8 cellular contexts compared by ENCODE assay signal in genomic region chrX:68828740-68829593, GRCh38. TPM values are rescaled to one million over a fixed set of nuclear protein-coding genes. Genes with fewer than 3 reads are reported as not detected.
DNase-seq lines count a peak whose midpoint lies in the region; ATAC-seq and TF ChIP-seq lines count a peak whose summit lies in the region.

EFNB1 (plus strand) TSS chrX:68829021; CDS start chrX:68829777, 756 bp downstream.

- peaks cover 32% of the 10 kb centered on the region for H3K4me1 ChIP-seq in BLaER1
- H3K4me1 ChIP-seq in liver (ENCODE audit: control insufficient read depth in 4 of 4, insufficient read depth in 4 of 4, low read length in 3 of 4), result peaks cover 7 to 30% (median 10%) of the 10 kb centered on the region in 4 donors

- TF ChIP-seq CTCF in liver (IDR thresholded peaks at IDR 0.05; ENCODE audit: low read depth, low read length, missing input control), result no peak

- H3K27me3 ChIP-seq in BLaER1, result peaks cover 61% of the 10 kb centered on the region
- H3K27me3 ChIP-seq in liver (ENCODE audit: control insufficient read depth in 4 of 4, insufficient read depth in 4 of 4, low read length in 3 of 4), result peaks cover 0 to 2% (median 0%) of the 10 kb centered on the region in 4 donors

- ATAC-seq in HG03457 (IDR thresholded peaks at IDR 0.05; ENCODE audit: unreplicated experiment), result peak; percentile 96

- peak within 1 kb of the TSS; percentile 80 for H3K4me3 ChIP-seq in BLaER1
- H3K4me3 ChIP-seq in liver (ENCODE audit: low read depth in 1 of 3, low read length in 3 of 3), result peak within 1 kb of the TSS; percentile 46 to 65 (median 63)

- peak within 1 kb of the TSS; percentile 83 for H3K4me2 ChIP-seq in BLaER1

- DNase-seq in GM19240 (ENCODE audit: insufficient read length, low spot score), result peak; percentile 56
- DNase-seq in NCI-H748 (lab: John Stamatoyannopoulos, UW; ENCODE audit: unreplicated experiment), result peak; percentile 97
- peak; percentile 78 to 80 for DNase-seq in activated CD4-positive, alpha-beta T cell treated with anti-CD3 and anti-CD28 coated beads, Interleukin-2, amount 50 U/mL, for 4 hours
- peak; percentile 84 to 96 for DNase-seq in dermis microvascular lymphatic vessel endothelial cell (ENCODE audit: low read depth in 2 of 2)
- peak; percentile 81 for DNase-seq in stimulated activated CD4-positive, alpha-beta T cell treated with anti-CD3 and anti-CD28 coated beads, Interleukin-4, amount 100 ng/mL, for 1 hour

- no peaks in the 10 kb centered on the region for H3K36me3 ChIP-seq in BLaER1
- H3K36me3 ChIP-seq in liver (ENCODE audit: control insufficient read depth in 4 of 4, insufficient read depth in 3 of 4, low read depth in 1 of 4, low read length in 3 of 4), result no peaks in the 10 kb centered on the region

- H3K9me3 ChIP-seq in BLaER1, result no peaks in the 10 kb centered on the region
- H3K9me3 ChIP-seq in liver (ENCODE audit: control insufficient read depth in 4 of 4, low read length in 3 of 4), result no peaks in the 10 kb centered on the region

- H3K9ac ChIP-seq in BLaER1 (peak within 1 kb of the TSS; percentile 85), liver (ENCODE audit: low read depth in 1 of 2, low read length in 2 of 2) (peak within 1 kb of the TSS in 1 of 2 donors; percentile 28)

- H3K27ac ChIP-seq in BLaER1, result peak within 1 kb of the TSS; percentile 80
- H3K27ac ChIP-seq in liver (ENCODE audit: low read depth in 1 of 2, low read length in 2 of 2), result peak within 1 kb of the TSS; percentile 51 to 57

- H4K20me1 ChIP-seq in BLaER1, result peaks cover 45% of the 10 kb centered on the region

- peak; percentile 52 to 64 for TF ChIP-seq RAD21 in liver (IDR thresholded peaks at IDR 0.05)

- under 1% methylated on average over 82 of the region's 82 CpGs for WGBS in liver

TF ChIP-seq in liver, 16 proteins besides CTCF, POLR2A, EP300 and RAD21:
- TF ChIP-seq GABPA (IDR thresholded peaks at IDR 0.05 in 1 of 2, conservative IDR thresholded peaks at IDR 0.05 in 1 of 2) (no peak), SP1 (IDR thresholded peaks at IDR 0.05) (peak; percentile 78), MAX (IDR thresholded peaks at IDR 0.05) (peak; percentile 44), TAF1 (conservative IDR thresholded peaks at IDR 0.05) (peak; percentile 94), EGR1 (IDR thresholded peaks at IDR 0.05; ENCODE audit: low read depth in 2 of 2) (no peak), NR2F2 (IDR thresholded peaks at IDR 0.05) (no peak), JUND (IDR thresholded peaks at IDR 0.05) (no peak), YY1 (IDR thresholded peaks at IDR 0.05) (peak; percentile 60), HNF4A (conservative IDR thresholded peaks at IDR 0.05) (peak; percentile 30 to 46), REST (IDR thresholded peaks at IDR 0.05) (peak; percentile 96), FOXA1 (IDR thresholded peaks at IDR 0.05) (no peak), RXRA (IDR thresholded peaks at IDR 0.05) (peak; percentile 85 to 88)

RNA-seq across cellular contexts. Expression of gene EFNB1, which starts in this region (rescaled TPM):
- total RNA-seq in dermis microvascular lymphatic vessel endothelial cell (12.1 and 18.9 TPM in 2 replicates), liver (1 to 10 TPM; 8.3 to 8.9 TPM)
- 1 to 10 TPM; 3.6 to 7.9 TPM for polyA plus RNA-seq in liver

Comparison
In these comparisons a context has a peak if more than half of its experiments do, and no peak if none do; other contexts are left out.
1. Peak in every context shown above with its lines: DNase-seq, ATAC-seq, H3K4me3 ChIP-seq and H3K27ac ChIP-seq.